22 cellular contexts compared by ENCODE assay signal in genomic region chr12:16449459-16449858, GRCh38.
DNase-seq lines count a peak whose midpoint lies in the region; ATAC-seq and TF ChIP-seq lines count a peak whose summit lies in the region.
"Had no signal": no experiment of that assay in that cellular context is flagged by ENCODE, and none has a peak within 500 bp of the region (broad histone marks: within the 10 kb centered on the region; RNA-seq: fewer than 3 reads in every experiment).

No MANE protein-coding gene starts in this region.

- DNase-seq in DMS53 (lab: John Stamatoyannopoulos, UW): peak; percentile 58
- DNase-seq in DMS53 treated with DMSO at 0.1 percent for 48 hours (lab: John Stamatoyannopoulos, UW; ENCODE audit: unreplicated experiment): no peak
- peak; percentile 7 for DNase-seq in A673 (ENCODE audit: low spot score)
- DNase-seq in NCI-H2081 (lab: John Stamatoyannopoulos, UW): peak; percentile 68 to 87
- DNase-seq in endodermal cell: no peak
- DNase-seq in occipital lobe (lab: John Stamatoyannopoulos, UW): no peak
- DNase-seq: activated CD4-positive, alpha-beta memory T cell treated with anti-CD3 and anti-CD28 coated beads, Interleukin-2, amount 10 ng/mL, durations not matched to agents 7 days and 5 days; activated naive CD8-positive, alpha-beta T cell treated with anti-CD3 and anti-CD28 coated beads for 36 hours; CD8-positive, alpha-beta memory T cell; DND-41; foreskin melanocyte; mesenchymal stem cell; right lobe of liver; SJCRH30; stomach; T-helper 1 cell; tibial artery had no signal

- H3K9ac ChIP-seq in endodermal cell (ENCODE audit: extremely low read depth, low read length, poor library complexity, severe bottlenecking): no peak overlapping the region

- H3K9me3 ChIP-seq in A673 (ENCODE audit: low read depth, low read length, poor library complexity, severe bottlenecking): no peaks in the 10 kb centered on the region
- H3K9me3 ChIP-seq in endodermal cell (ENCODE audit: control insufficient read depth, low read length): no peaks in the 10 kb centered on the region
- H3K9me3 ChIP-seq: right lobe of liver, SJCRH30, stomach, tibial artery had no signal

- no peaks in the 10 kb centered on the region for H3K36me3 Mint-ChIP-seq in endodermal cell (ENCODE audit: low read depth)
- H3K36me3 Mint-ChIP-seq: activated naive CD8-positive, alpha-beta T cell treated with anti-CD3 and anti-CD28 coated beads for 36 hours; CD8-positive, alpha-beta memory T cell had no signal

- H3K27ac Mint-ChIP-seq in endodermal cell: no peak overlapping the region
- H3K27ac Mint-ChIP-seq: activated CD4-positive, alpha-beta memory T cell treated with anti-CD3 and anti-CD28 coated beads, Interleukin-2, amount 10 ng/mL, durations not matched to agents 7 days and 5 days; activated naive CD8-positive, alpha-beta T cell treated with anti-CD3 and anti-CD28 coated beads for 36 hours; CD8-positive, alpha-beta memory T cell had no signal

- H3K27me3 Mint-ChIP-seq in endodermal cell (ENCODE audit: insufficient read depth): peaks cover 88% of the 10 kb centered on the region
- H3K27me3 Mint-ChIP-seq: activated CD4-positive, alpha-beta memory T cell treated with anti-CD3 and anti-CD28 coated beads, Interleukin-2, amount 10 ng/mL, durations not matched to agents 7 days and 5 days; activated naive CD8-positive, alpha-beta T cell treated with anti-CD3 and anti-CD28 coated beads for 36 hours; CD8-positive, alpha-beta memory T cell had no signal

- POLR2A ChIA-PET in A673 (lab: Charles Lee; ENCODE audit: low non-redundant PET): no interaction called here

- ATAC-seq in GM19467 (IDR thresholded peaks at IDR 0.05; ENCODE audit: unreplicated experiment): no peak
- ATAC-seq in GM21717 (IDR thresholded peaks at IDR 0.05; ENCODE audit: unreplicated experiment): no peak
- ATAC-seq: activated CD4-positive, CD25-positive, alpha-beta regulatory T cell treated with anti-CD3 and anti-CD28 coated beads, Interleukin-2, amount 50 U/mL, for 24 hours; HepG2; left lobe of liver; right lobe of liver had no signal

- no peak overlapping the region for H3K4me3 Mint-ChIP-seq in endodermal cell
- H3K4me3 Mint-ChIP-seq: activated CD4-positive, alpha-beta memory T cell treated with anti-CD3 and anti-CD28 coated beads, Interleukin-2, amount 10 ng/mL, durations not matched to agents 7 days and 5 days; activated naive CD8-positive, alpha-beta T cell treated with anti-CD3 and anti-CD28 coated beads for 36 hours; CD8-positive, alpha-beta memory T cell had no signal

- CTCF ChIA-PET in A673 (lab: Charles Lee): no interaction called here

- H3K27me3 ChIP-seq in A673 (replicated peaks; ENCODE audit: insufficient read depth, low read depth, low read length, poor library complexity) (no peaks in the 10 kb centered on the region), endodermal cell (ENCODE audit: control insufficient read depth, insufficient read depth, low read length, poor library complexity, severe bottlenecking) (peaks cover 23% of the 10 kb centered on the region)
- H3K27me3 ChIP-seq: right lobe of liver, SJCRH30, stomach, tibial artery had no signal

- H3K4me1 Mint-ChIP-seq in endodermal cell: peaks cover 18% of the 10 kb centered on the region
- H3K4me1 Mint-ChIP-seq: activated CD4-positive, alpha-beta memory T cell treated with anti-CD3 and anti-CD28 coated beads, Interleukin-2, amount 10 ng/mL, durations not matched to agents 7 days and 5 days; activated naive CD8-positive, alpha-beta T cell treated with anti-CD3 and anti-CD28 coated beads for 36 hours; CD8-positive, alpha-beta memory T cell had no signal

- H3K4me3 ChIP-seq in A673 (ENCODE audit: low read depth, low read length, poor library complexity, severe bottlenecking): no peak overlapping the region
- H3K4me3 ChIP-seq in endodermal cell (ENCODE audit: low read length): no peak overlapping the region
- H3K4me3 ChIP-seq: right lobe of liver, SJCRH30, stomach, tibial artery had no signal

- no TSS peak for BruUV-seq in A673 (replicated peaks; lab: Mats Ljungman, UMichigan)

- peak; percentile 33; the same call in 1 of the 2 replicates for TF ChIP-seq CTCF in A673 (conservative IDR thresholded peaks at IDR 0.05; ENCODE audit: low read depth, low read length)
- TF ChIP-seq CTCF in endodermal cell (conservative IDR thresholded peaks at IDR 0.05): peak; percentile 51

- intact Hi-C loops in A673 (cut with micrococcal nuclease; ENCODE audit: unreplicated experiment): loop anchor here (10.0 kb wide), 1 partner anchor 375 kb away; no protein-coding TSS in a partner anchor

- H3K4me1 ChIP-seq in A673 (ENCODE audit: insufficient read depth, low read length, poor library complexity, severe bottlenecking): peaks cover 8% of the 10 kb centered on the region
- H3K4me1 ChIP-seq in endodermal cell (ENCODE audit: control insufficient read depth, insufficient read depth, low read length): peaks cover 7% of the 10 kb centered on the region
- H3K4me1 ChIP-seq: right lobe of liver, SJCRH30, stomach, tibial artery had no signal

- H3K9me3 Mint-ChIP-seq in endodermal cell: no peaks in the 10 kb centered on the region
- H3K9me3 Mint-ChIP-seq: activated naive CD8-positive, alpha-beta T cell treated with anti-CD3 and anti-CD28 coated beads for 36 hours had no signal

- no peaks in the 10 kb centered on the region for H3K36me3 ChIP-seq in A673 (ENCODE audit: insufficient read depth, low read length, poor library complexity, severe bottlenecking)
- H3K36me3 ChIP-seq in endodermal cell (ENCODE audit: control insufficient read depth, insufficient read depth, low read length): no peaks in the 10 kb centered on the region
- H3K36me3 ChIP-seq: right lobe of liver, SJCRH30, stomach, tibial artery had no signal

- H3K27ac ChIP-seq in A673 (ENCODE audit: low read depth, low read length, poor library complexity, severe bottlenecking) (no peak overlapping the region), endodermal cell (ENCODE audit: low read depth, low read length) (no peak overlapping the region)
- H3K27ac ChIP-seq: right lobe of liver, SJCRH30, stomach, tibial artery had no signal

- WGBS in endodermal cell (ENCODE audit: insufficient coverage in 1 of 2, insufficient read length in 1 of 2), 2 experiments: 88 to 100% methylated on average over 1 to 2 of the region's 2 CpGs

Comparison
In these comparisons a context has a peak if more than half of its experiments do, and no peak if none do; other contexts are left out.
1. DNase-seq: peak in DMS53 (single experiment), A673 (single experiment) and NCI-H2081 (2 of 2); none in DMS53 treated with DMSO at 0.1 percent for 48 hours (single experiment), endodermal cell (single experiment) and occipital lobe (single experiment).